ENCODE assay signal across 21 cellular contexts in genomic region chr12:108918206-108918605, GRCh38. TPM values are rescaled to one million over a fixed set of nuclear protein-coding genes. Genes with fewer than 3 reads are reported as not detected.
"Had no signal": no experiment of that assay in that cellular context is flagged by ENCODE, and none has a peak within 500 bp of the region (broad histone marks: within the 10 kb centered on the region; RNA-seq: fewer than 3 reads in every experiment).

No MANE protein-coding gene starts in this region.

- H3K36me3 ChIP-seq: MG63, SJSA1 had no signal

- DNase-seq: Karpas-422, KBM-7, MG63, NCI-H1092, NCI-H1105 treated with DMSO at 0.1 percent for 48 hours, NCI-H1417 treated with DMSO at 0.1 percent for 48 hours, NCI-H146, NCI-H1694 treated with DMSO at 0.1 percent for 48 hours, NCI-H1930, NCI-H2081, NCI-H2107, NCI-H2227 treated with DMSO at 0.1 percent for 48 hours, NCI-H524 treated with DMSO at 0.1 percent for 48 hours, NCI-H774, Right ventricle myocardium superior, RPMI8226, SIG-M5 had no signal

- H3K27me3 ChIP-seq: MG63 had no signal

- H3K4me1 ChIP-seq: SJSA1 had no signal

- H3K27ac ChIP-seq: HL-60, SJSA1, SK-N-MC had no signal

- H3K4me3 ChIP-seq: MG63, SJSA1, SK-N-MC had no signal

- H3K9me3 ChIP-seq: MG63 had no signal

RNA-seq across cellular contexts. Expression of gene DAO, which starts 38.3 kb away (rescaled TPM):
- total RNA-seq: NCI-H460, Right ventricle myocardium superior, SJSA1 had no signal
